Comparison of ENCODE assay signal across 11 cellular contexts in genomic region chr14:21026251-21026987, GRCh38. TPM values are rescaled to one million over a fixed set of nuclear protein-coding genes. Genes with fewer than 3 reads are reported as not detected.
DNase-seq lines count a peak whose midpoint lies in the region; ATAC-seq and TF ChIP-seq lines count a peak whose summit lies in the region.
"Had no signal": no experiment of that assay in that cellular context is flagged by ENCODE, and none has a peak within 500 bp of the region (broad histone marks: within the 10 kb centered on the region; RNA-seq: fewer than 3 reads in every experiment).

No MANE protein-coding gene starts in this region.

- no peaks in the 10 kb centered on the region for H3K9me3 ChIP-seq in tibial artery
- H3K9me3 ChIP-seq: A549 had no signal

- H3K36me3 Mint-ChIP-seq in activated T-cell treated with anti-CD3 and anti-CD28 coated beads, Interleukin-2, amount 50 U/mL, for 4 hours (ENCODE audit: insufficient read depth), result no peaks in the 10 kb centered on the region
- peaks cover 0 to 6% (median 2%) of the 10 kb centered on the region in 3 donors for H3K36me3 Mint-ChIP-seq in naive thymus-derived CD8-positive, alpha-beta T cell

- peak overlapping the region; percentile 29 for H3K4me3 Mint-ChIP-seq in activated T-cell treated with anti-CD3 and anti-CD28 coated beads, Interleukin-2, amount 50 U/mL, for 4 hours
- H3K4me3 Mint-ChIP-seq in naive thymus-derived CD8-positive, alpha-beta T cell, result peak overlapping the region; percentile 46 to 96 (median 80)

- H3K9me3 Mint-ChIP-seq in activated T-cell treated with anti-CD3 and anti-CD28 coated beads, Interleukin-2, amount 50 U/mL, for 4 hours, result no peaks in the 10 kb centered on the region
- no peaks in the 10 kb centered on the region for H3K9me3 Mint-ChIP-seq in naive thymus-derived CD8-positive, alpha-beta T cell

- H3K27me3 ChIP-seq in tibial artery (no peaks in the 10 kb centered on the region), brain microvascular endothelial cell (replicated peaks) (peaks cover 27% of the 10 kb centered on the region)

- peaks cover 19% of the 10 kb centered on the region for H3K4me1 Mint-ChIP-seq in activated T-cell treated with anti-CD3 and anti-CD28 coated beads, Interleukin-2, amount 50 U/mL, for 4 hours (ENCODE audit: low read depth)
- H3K4me1 Mint-ChIP-seq in naive thymus-derived CD8-positive, alpha-beta T cell, result peaks cover 21 to 26% (median 24%) of the 10 kb centered on the region in 4 donors

- no peak for DNase-seq in activated T-cell treated with anti-CD3 and anti-CD28 coated beads, Interleukin-2, amount 50 U/mL, for 4 hours
- DNase-seq in activated T-cell treated with anti-CD3 and anti-CD28 coated beads for 4 hours (no peak), globus pallidus (ENCODE audit: low spot score) (peak; percentile 97), tibial artery (no peak), brain microvascular endothelial cell (no peak), NCI-H1417 (lab: John Stamatoyannopoulos, UW) (no peak), activated gamma-delta T cell treated with Interleukin-2 at 50 U/mL for 16 hours (no peak)
- no peak for DNase-seq in naive thymus-derived CD8-positive, alpha-beta T cell
- DNase-seq: activated CD4-positive, CD25-positive, alpha-beta regulatory T cell treated with anti-CD3 and anti-CD28 coated beads, Interleukin-2, amount 50 U/mL, for 72 hours had no signal

- in situ Hi-C loops in brain microvascular endothelial cell (cut with HindIII; ENCODE audit: low pct_ligation_motif_present, low sequenced_read_pairs), result no loop called here

- ATAC-seq in activated T-cell treated with anti-CD3 and anti-CD28 coated beads, Interleukin-2, amount 50 U/mL, for 4 hours, result no peak
- no peak for ATAC-seq in naive thymus-derived CD8-positive, alpha-beta T cell

- intact Hi-C loops in tibial artery (cut with DNase I; ENCODE audit: low total_unique reads), result no loop called here

- peak overlapping the region; percentile 96 to 97 for H3K27ac ChIP-seq in tibial artery
- no peak overlapping the region for H3K27ac ChIP-seq in brain microvascular endothelial cell

- POLR2A ChIA-PET in naive thymus-derived CD8-positive, alpha-beta T cell (lab: Charles Lee), result interaction anchor here (1.1 kb wide), 1 partner anchor 78 kb away, joined by 3 read pairs; no protein-coding TSS in a partner anchor

- peak overlapping the region in 6 of 10 donors; percentile 2 to 81 (median 56) for H3K27ac Mint-ChIP-seq in naive thymus-derived CD8-positive, alpha-beta T cell

- TF ChIP-seq CTCF in tibial artery (IDR thresholded peaks at IDR 0.05) (no peak), brain microvascular endothelial cell (IDR thresholded peaks at IDR 0.05; ENCODE audit: low read depth, low read length, missing control alignments) (no peak)

- peaks cover 5 to 11% (median 8%) of the 10 kb centered on the region in 3 donors for H3K36me3 ChIP-seq in tibial artery
- no peaks in the 10 kb centered on the region for H3K36me3 ChIP-seq in brain microvascular endothelial cell (replicated peaks)

- H3K4me1 ChIP-seq in tibial artery, result peaks cover 6 to 47% (median 33%) of the 10 kb centered on the region in 4 donors

- H3K4me3 ChIP-seq in tibial artery, result peak overlapping the region; percentile 86 to 96
- no peak overlapping the region for H3K4me3 ChIP-seq in brain microvascular endothelial cell (ENCODE audit: low read depth, low read length)

- H3K27me3 Mint-ChIP-seq in activated T-cell treated with anti-CD3 and anti-CD28 coated beads, Interleukin-2, amount 50 U/mL, for 4 hours (ENCODE audit: low read depth), result no peaks in the 10 kb centered on the region
- peaks cover 0 to 7% (median 0%) of the 10 kb centered on the region in 5 donors for H3K27me3 Mint-ChIP-seq in naive thymus-derived CD8-positive, alpha-beta T cell

RNA-seq across cellular contexts. Expression of gene NDRG2, which starts 1.6 kb away (rescaled TPM):
- total RNA-seq in activated T-cell treated with anti-CD3 and anti-CD28 coated beads, Interleukin-2, amount 50 U/mL, for 4 hours, result 1 to 10 TPM; 2.8 to 5.3 (median 3.5) TPM
- 10 to 100 TPM; 30.8 to 35.4 TPM for total RNA-seq in naive thymus-derived CD8-positive, alpha-beta T cell
- 10 to 100 TPM; 24.6 to 32.7 (median 28.3) TPM for polyA plus RNA-seq in naive thymus-derived CD8-positive, alpha-beta T cell

RNA-seq across cellular contexts. Expression of gene TPPP2, which starts 3.6 kb away (rescaled TPM):
- not detected for total RNA-seq in activated T-cell treated with anti-CD3 and anti-CD28 coated beads, Interleukin-2, amount 50 U/mL, for 4 hours
- not detected for total RNA-seq in naive thymus-derived CD8-positive, alpha-beta T cell
- not detected for polyA plus RNA-seq in naive thymus-derived CD8-positive, alpha-beta T cell
- polyA plus RNA-seq: A549 had no signal

RNA-seq across cellular contexts. Expression of gene RNASE13, which starts 8.2 kb away (rescaled TPM):
- not detected for total RNA-seq in activated T-cell treated with anti-CD3 and anti-CD28 coated beads, Interleukin-2, amount 50 U/mL, for 4 hours
- total RNA-seq in naive thymus-derived CD8-positive, alpha-beta T cell, result not detected
- not detected for polyA plus RNA-seq in naive thymus-derived CD8-positive, alpha-beta T cell
- total RNA-seq: ureter had no signal
- polyA plus RNA-seq: A549 had no signal

RNA-seq across cellular contexts. Expression of gene RNASE7, which starts 15.7 kb away (rescaled TPM):
- total RNA-seq in activated T-cell treated with anti-CD3 and anti-CD28 coated beads, Interleukin-2, amount 50 U/mL, for 4 hours, result not detected
- total RNA-seq in naive thymus-derived CD8-positive, alpha-beta T cell, result not detected
- polyA plus RNA-seq in naive thymus-derived CD8-positive, alpha-beta T cell, result not detected
- polyA plus RNA-seq: A549 had no signal

RNA-seq across cellular contexts. Expression of gene SLC39A2, which starts 27.3 kb away (rescaled TPM):
- total RNA-seq in activated T-cell treated with anti-CD3 and anti-CD28 coated beads, Interleukin-2, amount 50 U/mL, for 4 hours, result under 1 TPM in 1 of 3 donors, not detected in 2; 0.53 TPM
- under 1 TPM; 0.80 to 0.91 TPM for total RNA-seq in naive thymus-derived CD8-positive, alpha-beta T cell
- not detected for polyA plus RNA-seq in naive thymus-derived CD8-positive, alpha-beta T cell
- polyA plus RNA-seq: A549 had no signal

Comparison
In these comparisons a context has a peak if more than half of its experiments do, and no peak if none do; other contexts are left out.
1. RNA of gene NDRG2, which starts 1.6 kb away (total RNA-seq): 30.8 to 35.4 TPM in naive thymus-derived CD8-positive, alpha-beta T cell; 2.8 to 5.3 TPM in activated T-cell treated with anti-CD3 and anti-CD28 coated beads, Interleukin-2, amount 50 U/mL, for 4 hours; every median in the first group is over 4 times any median in the second.